In the genomic region with DNA sequence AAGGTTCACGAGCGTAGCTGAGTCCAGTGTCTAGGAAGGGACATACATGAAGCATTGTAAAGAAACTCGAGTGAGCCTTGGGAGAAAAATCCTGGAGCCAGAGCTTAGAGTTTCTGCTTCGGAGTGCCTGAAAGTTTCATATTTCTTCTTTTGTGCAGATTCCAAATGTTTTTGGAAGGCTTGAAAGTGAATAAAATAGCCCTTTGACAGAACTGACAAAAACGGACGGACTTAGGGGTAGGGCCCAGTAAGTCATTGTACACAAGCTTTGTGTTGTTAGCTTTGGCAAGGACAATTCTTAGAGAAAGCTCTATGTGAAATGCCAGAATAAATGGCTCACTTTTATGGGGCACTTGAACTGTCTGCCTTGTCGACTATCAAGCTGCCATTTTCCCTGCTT, we compare ENCODE assay signal across 17 cellular contexts. TPM values are rescaled to one million over a fixed set of nuclear protein-coding genes. Genes with fewer than 3 reads are reported as not detected.
A peak's percentile ranks its signal among the peaks of the same experiment; 100 is the strongest.
DNase-seq lines count a peak whose midpoint lies in the region; ATAC-seq and TF ChIP-seq lines count a peak whose summit lies in the region.
"Had no signal": no experiment of that assay in that cellular context is flagged by ENCODE, and none has a peak within 500 bp of the region (broad histone marks: within the 10 kb centered on the region; RNA-seq: fewer than 3 reads in every experiment).

No MANE protein-coding gene starts in this region.

- ATAC-seq in gastrocnemius medialis = no peak
- ATAC-seq: stimulated activated memory B cell treated with anti-CD40 and anti-IgM and Interleukin-4, amounts not matched to agents 10 μg/mL and 1 μg/mL and 100 μg/mL, for 72 hours had no signal

- H3K4me1 ChIP-seq in mesodermal cell (ENCODE audit: control insufficient read depth, insufficient read depth, low read length, poor library complexity, severe bottlenecking) (peaks cover 68% of the 10 kb centered on the region), gastrocnemius medialis (peaks cover 31 to 38% of the 10 kb centered on the region in 2 donors)

- no peak overlapping the region for H3K4me3 Mint-ChIP-seq in type B pancreatic cell
- H3K4me3 Mint-ChIP-seq: stimulated activated memory B cell treated with anti-CD40 and anti-IgM and Interleukin-4, amounts not matched to agents 10 μg/mL and 1 μg/mL and 100 μg/mL, for 72 hours had no signal

- H3K36me3 ChIP-seq in mesodermal cell (ENCODE audit: control insufficient read depth, insufficient read depth, low read length) (peaks cover 17% of the 10 kb centered on the region), gastrocnemius medialis (no peaks in the 10 kb centered on the region)

- in situ Hi-C loops in gastrocnemius medialis (cut with MboI; ENCODE audit: low sequenced_read_pairs in 4 of 4) = no loop called here

- WGBS in mesodermal cell (ENCODE audit: insufficient coverage in 2 of 2), 2 experiments = 90 to 92% methylated on average over 7 of the region's 7 CpGs

- H3K27me3 Mint-ChIP-seq in type B pancreatic cell = no peaks in the 10 kb centered on the region

- no peaks in the 10 kb centered on the region for H3K27me3 ChIP-seq in gastrocnemius medialis

- intact Hi-C loops in gastrocnemius medialis (cut with DNase I; ENCODE audit: low total_unique reads) = no loop called here

- peak overlapping the region; percentile 37 for H3K4me3 ChIP-seq in coronary artery
- no peak overlapping the region for H3K4me3 ChIP-seq in mesodermal cell (ENCODE audit: extremely low read depth, insufficient read depth, low read length, poor library complexity, severe bottlenecking)
- H3K4me3 ChIP-seq in gastrocnemius medialis = no peak overlapping the region

- no peak for TF ChIP-seq POLR2A in gastrocnemius medialis (IDR thresholded peaks at IDR 0.05)

- no peaks in the 10 kb centered on the region for H3K9me3 Mint-ChIP-seq in type B pancreatic cell
- H3K9me3 Mint-ChIP-seq: stimulated activated memory B cell treated with anti-CD40 and anti-IgM and Interleukin-4, amounts not matched to agents 10 μg/mL and 1 μg/mL and 100 μg/mL, for 72 hours had no signal

- peak overlapping the region; percentile 33 to 81 for H3K27ac ChIP-seq in coronary artery
- H3K27ac ChIP-seq in mesodermal cell (ENCODE audit: low read depth, low read length, severe bottlenecking) = peak overlapping the region; percentile 92
- peak overlapping the region in 2 of 4 donors; percentile 2 to 49 for H3K27ac ChIP-seq in gastrocnemius medialis
- H3K27ac ChIP-seq: 22Rv1 had no signal

- peaks cover 54% of the 10 kb centered on the region for H3K4me1 Mint-ChIP-seq in type B pancreatic cell (ENCODE audit: unreplicated experiment)
- H3K4me1 Mint-ChIP-seq: stimulated activated memory B cell treated with anti-CD40 and anti-IgM and Interleukin-4, amounts not matched to agents 10 μg/mL and 1 μg/mL and 100 μg/mL, for 72 hours had no signal

- peak; percentile 24 for DNase-seq in NCI-H1092 treated with DMSO at 0.1 percent for 48 hours (lab: John Stamatoyannopoulos, UW)
- no peak for DNase-seq in NCI-H1092 (lab: John Stamatoyannopoulos, UW)
- DNase-seq in coronary artery (ENCODE audit: low spot score) = no peak
- no peak for DNase-seq in type B pancreatic cell (ENCODE audit: extremely low spot score, unreplicated experiment)
- no peak for DNase-seq in activated CD4-positive, alpha-beta T cell treated with anti-CD3 and anti-CD28 coated beads for 1 hour
- no peak for DNase-seq in gastrocnemius medialis
- no peak for DNase-seq in NCI-H2171 treated with DMSO at 0.1 percent for 48 hours (lab: John Stamatoyannopoulos, UW)
- DNase-seq: activated gamma-delta T cell; GF-D8; midbrain; NCI-H526 treated with DMSO at 0.1 percent for 48 hours; stimulated activated CD4-positive, alpha-beta T cell treated with anti-CD3 and anti-CD28 coated beads, Interleukin-4, amount 100 ng/mL, for 4 hours had no signal

- H3K9me3 ChIP-seq in mesodermal cell (ENCODE audit: control insufficient read depth, low read length) (no peaks in the 10 kb centered on the region), gastrocnemius medialis (no peaks in the 10 kb centered on the region)

- peaks cover 20% of the 10 kb centered on the region for H3K36me3 Mint-ChIP-seq in type B pancreatic cell
- H3K36me3 Mint-ChIP-seq: stimulated activated memory B cell treated with anti-CD40 and anti-IgM and Interleukin-4, amounts not matched to agents 10 μg/mL and 1 μg/mL and 100 μg/mL, for 72 hours had no signal

- H3K27ac Mint-ChIP-seq in type B pancreatic cell = peak overlapping the region; percentile 63
- H3K27ac Mint-ChIP-seq: stimulated activated memory B cell treated with anti-CD40 and anti-IgM and Interleukin-4, amounts not matched to agents 10 μg/mL and 1 μg/mL and 100 μg/mL, for 72 hours had no signal

- TF ChIP-seq CTCF in coronary artery (IDR thresholded peaks at IDR 0.05) (no peak), type B pancreatic cell (conservative IDR thresholded peaks at IDR 0.05) (no peak), gastrocnemius medialis (IDR thresholded peaks at IDR 0.05 in 4 of 5, conservative IDR thresholded peaks at IDR 0.05 in 1 of 5) (no peak)

RNA-seq across cellular contexts. Expression of gene RNF113B, which starts 2.7 kb away (rescaled TPM):
- not detected for polyA plus RNA-seq in mesodermal cell (2013, experiment 1 of 2)
- polyA plus RNA-seq in mesodermal cell (2013, experiment 2 of 2) = not detected
- total RNA-seq in type B pancreatic cell (ENCODE audit: low replicate concordance) (not detected in 2 replicates), gastrocnemius medialis (not detected)
- total RNA-seq: omental fat pad, RPMI7951 had no signal

RNA-seq across cellular contexts. Expression of gene FARP1, which starts 31.4 kb away (rescaled TPM):
- polyA plus RNA-seq in mesodermal cell (2013, experiment 1 of 2) = 113 TPM
- polyA plus RNA-seq in mesodermal cell (2013, experiment 2 of 2) = 136 TPM
- total RNA-seq in type B pancreatic cell (ENCODE audit: low replicate concordance) (195 and 301 TPM in 2 replicates), gastrocnemius medialis (1 to 10 TPM; 3.5 to 9.8 (median 4.9) TPM)

Comparison
In these comparisons a context has a peak if more than half of its experiments do, and no peak if none do; other contexts are left out.
1. RNA of gene FARP1, which starts 31.4 kb away (total RNA-seq): 195 to 301 TPM in type B pancreatic cell; 3.5 to 9.8 TPM in gastrocnemius medialis; every median in the first group is over 10 times any median in the second.